1 cellular context compared by ENCODE assay signal in the genomic region with DNA sequence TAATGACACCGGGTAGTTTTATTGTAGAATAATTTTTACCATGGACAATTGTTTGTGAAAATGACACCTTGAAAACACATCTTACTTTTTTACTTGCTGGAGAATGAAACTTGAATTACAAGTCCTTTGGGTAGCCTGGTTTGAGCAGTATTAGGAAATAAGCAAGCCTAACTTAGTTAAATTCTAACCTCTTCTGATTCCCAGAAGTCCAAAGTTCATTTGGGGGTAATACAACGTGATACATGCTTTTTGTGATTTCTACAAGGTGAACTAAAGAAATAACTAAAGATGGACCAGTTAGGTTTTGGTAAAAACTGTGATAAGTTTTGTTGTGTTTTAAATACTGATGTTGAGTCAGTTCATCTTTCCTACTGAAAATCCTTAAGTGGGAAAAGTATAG.
TF ChIP-seq lines count a peak whose summit lies in the region.

No MANE protein-coding gene starts in this region.

TF ChIP-seq in HepG2, 621 proteins besides CTCF, POLR2A, EP300 and RAD21 (continued from another document):
- no peak for TF ChIP-seq ZSCAN29 (CRISPR knock-in tag; conservative IDR thresholded peaks at IDR 0.05)
- TF ChIP-seq, protein P1, sequence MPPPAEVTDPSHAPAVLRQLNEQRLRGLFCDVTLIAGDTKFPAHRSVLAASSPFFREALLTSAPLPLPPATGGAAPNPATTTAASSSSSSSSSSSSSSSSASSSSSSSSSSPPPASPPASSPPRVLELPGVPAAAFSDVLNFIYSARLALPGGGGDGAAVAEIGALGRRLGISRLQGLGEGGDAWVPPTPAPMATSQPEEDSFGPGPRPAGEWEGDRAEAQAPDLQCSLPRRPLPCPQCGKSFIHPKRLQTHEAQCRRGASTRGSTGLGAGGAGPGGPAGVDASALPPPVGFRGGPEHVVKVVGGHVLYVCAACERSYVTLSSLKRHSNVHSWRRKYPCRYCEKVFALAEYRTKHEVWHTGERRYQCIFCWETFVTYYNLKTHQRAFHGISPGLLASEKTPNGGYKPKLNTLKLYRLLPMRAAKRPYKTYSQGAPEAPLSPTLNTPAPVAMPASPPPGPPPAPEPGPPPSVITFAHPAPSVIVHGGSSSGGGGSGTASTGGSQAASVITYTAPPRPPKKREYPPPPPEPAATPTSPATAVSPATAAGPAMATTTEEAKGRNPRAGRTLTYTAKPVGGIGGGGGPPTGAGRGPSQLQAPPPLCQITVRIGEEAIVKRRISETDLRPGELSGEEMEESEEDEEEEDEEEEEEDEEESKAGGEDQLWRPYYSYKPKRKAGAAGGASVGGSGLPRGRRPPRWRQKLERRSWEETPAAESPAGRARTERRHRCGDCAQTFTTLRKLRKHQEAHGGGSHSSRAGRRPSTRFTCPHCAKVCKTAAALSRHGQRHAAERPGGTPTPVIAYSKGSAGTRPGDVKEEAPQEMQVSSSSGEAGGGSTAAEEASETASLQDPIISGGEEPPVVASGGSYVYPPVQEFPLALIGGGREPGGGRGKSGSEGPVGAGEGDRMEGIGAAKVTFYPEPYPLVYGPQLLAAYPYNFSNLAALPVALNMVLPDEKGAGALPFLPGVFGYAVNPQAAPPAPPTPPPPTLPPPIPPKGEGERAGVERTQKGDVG (CRISPR knock-in tag; IDR thresholded peaks at IDR 0.05; ENCODE audit: borderline replicate concordance) = no peak
- no peak for TF ChIP-seq HDAC1 (CRISPR knock-in tag; IDR thresholded peaks at IDR 0.05)
- TF ChIP-seq MBNL3 (CRISPR knock-in tag; conservative IDR thresholded peaks at IDR 0.05) = no peak
- TF ChIP-seq NFRKB (IDR thresholded peaks at IDR 0.05) = no peak
- no peak for TF ChIP-seq MAFG (CRISPR knock-in tag; IDR thresholded peaks at IDR 0.05)
- TF ChIP-seq SSRP1 (CRISPR knock-in tag; IDR thresholded peaks at IDR 0.05) = no peak
- TF ChIP-seq RCOR2 (CRISPR knock-in tag; IDR thresholded peaks at IDR 0.05) = 0 out of 2 replicates have a peak, but pooled peaks have one; percentile 11
- no peak for TF ChIP-seq SALL1 (CRISPR knock-in tag; IDR thresholded peaks at IDR 0.05)
- TF ChIP-seq ZNF674 (CRISPR knock-in tag; IDR thresholded peaks at IDR 0.05; ENCODE audit: low read depth) = no peak
- TF ChIP-seq EEA1 (CRISPR knock-in tag; IDR thresholded peaks at IDR 0.05; ENCODE audit: borderline replicate concordance) = no peak
- no peak for TF ChIP-seq SNAPC2 (CRISPR knock-in tag; IDR thresholded peaks at IDR 0.05)
- TF ChIP-seq NFYB (CRISPR knock-in tag; IDR thresholded peaks at IDR 0.05) = no peak
- peak; percentile 57; the same call in 1 of the 2 replicates for TF ChIP-seq RARA (CRISPR knock-in tag; IDR thresholded peaks at IDR 0.05)
- TF ChIP-seq, protein P2, sequence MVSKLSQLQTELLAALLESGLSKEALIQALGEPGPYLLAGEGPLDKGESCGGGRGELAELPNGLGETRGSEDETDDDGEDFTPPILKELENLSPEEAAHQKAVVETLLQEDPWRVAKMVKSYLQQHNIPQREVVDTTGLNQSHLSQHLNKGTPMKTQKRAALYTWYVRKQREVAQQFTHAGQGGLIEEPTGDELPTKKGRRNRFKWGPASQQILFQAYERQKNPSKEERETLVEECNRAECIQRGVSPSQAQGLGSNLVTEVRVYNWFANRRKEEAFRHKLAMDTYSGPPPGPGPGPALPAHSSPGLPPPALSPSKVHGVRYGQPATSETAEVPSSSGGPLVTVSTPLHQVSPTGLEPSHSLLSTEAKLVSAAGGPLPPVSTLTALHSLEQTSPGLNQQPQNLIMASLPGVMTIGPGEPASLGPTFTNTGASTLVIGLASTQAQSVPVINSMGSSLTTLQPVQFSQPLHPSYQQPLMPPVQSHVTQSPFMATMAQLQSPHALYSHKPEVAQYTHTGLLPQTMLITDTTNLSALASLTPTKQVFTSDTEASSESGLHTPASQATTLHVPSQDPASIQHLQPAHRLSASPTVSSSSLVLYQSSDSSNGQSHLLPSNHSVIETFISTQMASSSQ (IDR thresholded peaks at IDR 0.05; ENCODE audit: low read depth) = peak; percentile 63
- TF ChIP-seq, protein P2 (CRISPR knock-in tag; IDR thresholded peaks at IDR 0.05; ENCODE audit: borderline replicate concordance) = no peak
- TF ChIP-seq CBX5 (CRISPR knock-in tag; IDR thresholded peaks at IDR 0.05; ENCODE audit: borderline replicate concordance) = no peak
- no peak for TF ChIP-seq ZNF44 (CRISPR knock-in tag; IDR thresholded peaks at IDR 0.05)
- TF ChIP-seq, protein P3, sequence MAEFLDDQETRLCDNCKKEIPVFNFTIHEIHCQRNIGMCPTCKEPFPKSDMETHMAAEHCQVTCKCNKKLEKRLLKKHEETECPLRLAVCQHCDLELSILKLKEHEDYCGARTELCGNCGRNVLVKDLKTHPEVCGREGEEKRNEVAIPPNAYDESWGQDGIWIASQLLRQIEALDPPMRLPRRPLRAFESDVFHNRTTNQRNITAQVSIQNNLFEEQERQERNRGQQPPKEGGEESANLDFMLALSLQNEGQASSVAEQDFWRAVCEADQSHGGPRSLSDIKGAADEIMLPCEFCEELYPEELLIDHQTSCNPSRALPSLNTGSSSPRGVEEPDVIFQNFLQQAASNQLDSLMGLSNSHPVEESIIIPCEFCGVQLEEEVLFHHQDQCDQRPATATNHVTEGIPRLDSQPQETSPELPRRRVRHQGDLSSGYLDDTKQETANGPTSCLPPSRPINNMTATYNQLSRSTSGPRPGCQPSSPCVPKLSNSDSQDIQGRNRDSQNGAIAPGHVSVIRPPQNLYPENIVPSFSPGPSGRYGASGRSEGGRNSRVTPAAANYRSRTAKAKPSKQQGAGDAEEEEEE (CRISPR knock-in tag; IDR thresholded peaks at IDR 0.05; ENCODE audit: borderline replicate concordance) = no peak
- TF ChIP-seq ATF7 (IDR thresholded peaks at IDR 0.05) = no peak
- no peak for TF ChIP-seq ATF7 (CRISPR knock-in tag; IDR thresholded peaks at IDR 0.05)
- TF ChIP-seq ZNF83 (CRISPR knock-in tag; IDR thresholded peaks at IDR 0.05; ENCODE audit: borderline replicate concordance) = no peak
- TF ChIP-seq ZNF607 (CRISPR knock-in tag; IDR thresholded peaks at IDR 0.05; ENCODE audit: borderline replicate concordance) = no peak
- no peak for TF ChIP-seq FOSL2 (CRISPR knock-in tag; IDR thresholded peaks at IDR 0.05)
- no peak for TF ChIP-seq JUND (CRISPR knock-in tag; IDR thresholded peaks at IDR 0.05)
- TF ChIP-seq, protein P4, sequence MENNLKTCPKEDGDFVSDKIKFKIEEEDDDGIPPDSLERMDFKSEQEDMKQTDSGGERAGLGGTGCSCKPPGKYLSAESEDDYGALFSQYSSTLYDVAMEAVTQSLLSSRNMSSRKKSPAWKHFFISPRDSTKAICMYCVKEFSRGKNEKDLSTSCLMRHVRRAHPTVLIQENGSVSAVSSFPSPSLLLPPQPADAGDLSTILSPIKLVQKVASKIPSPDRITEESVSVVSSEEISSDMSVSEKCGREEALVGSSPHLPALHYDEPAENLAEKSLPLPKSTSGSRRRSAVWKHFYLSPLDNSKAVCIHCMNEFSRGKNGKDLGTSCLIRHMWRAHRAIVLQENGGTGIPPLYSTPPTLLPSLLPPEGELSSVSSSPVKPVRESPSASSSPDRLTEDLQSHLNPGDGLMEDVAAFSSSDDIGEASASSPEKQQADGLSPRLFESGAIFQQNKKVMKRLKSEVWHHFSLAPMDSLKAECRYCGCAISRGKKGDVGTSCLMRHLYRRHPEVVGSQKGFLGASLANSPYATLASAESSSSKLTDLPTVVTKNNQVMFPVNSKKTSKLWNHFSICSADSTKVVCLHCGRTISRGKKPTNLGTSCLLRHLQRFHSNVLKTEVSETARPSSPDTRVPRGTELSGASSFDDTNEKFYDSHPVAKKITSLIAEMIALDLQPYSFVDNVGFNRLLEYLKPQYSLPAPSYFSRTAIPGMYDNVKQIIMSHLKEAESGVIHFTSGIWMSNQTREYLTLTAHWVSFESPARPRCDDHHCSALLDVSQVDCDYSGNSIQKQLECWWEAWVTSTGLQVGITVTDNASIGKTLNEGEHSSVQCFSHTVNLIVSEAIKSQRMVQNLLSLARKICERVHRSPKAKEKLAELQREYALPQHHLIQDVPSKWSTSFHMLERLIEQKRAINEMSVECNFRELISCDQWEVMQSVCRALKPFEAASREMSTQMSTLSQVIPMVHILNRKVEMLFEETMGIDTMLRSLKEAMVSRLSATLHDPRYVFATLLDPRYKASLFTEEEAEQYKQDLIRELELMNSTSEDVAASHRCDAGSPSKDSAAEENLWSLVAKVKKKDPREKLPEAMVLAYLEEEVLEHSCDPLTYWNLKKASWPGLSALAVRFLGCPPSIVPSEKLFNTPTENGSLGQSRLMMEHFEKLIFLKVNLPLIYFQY (CRISPR knock-in tag; IDR thresholded peaks at IDR 0.05; ENCODE audit: borderline replicate concordance) = no peak
- TF ChIP-seq, protein P5, sequence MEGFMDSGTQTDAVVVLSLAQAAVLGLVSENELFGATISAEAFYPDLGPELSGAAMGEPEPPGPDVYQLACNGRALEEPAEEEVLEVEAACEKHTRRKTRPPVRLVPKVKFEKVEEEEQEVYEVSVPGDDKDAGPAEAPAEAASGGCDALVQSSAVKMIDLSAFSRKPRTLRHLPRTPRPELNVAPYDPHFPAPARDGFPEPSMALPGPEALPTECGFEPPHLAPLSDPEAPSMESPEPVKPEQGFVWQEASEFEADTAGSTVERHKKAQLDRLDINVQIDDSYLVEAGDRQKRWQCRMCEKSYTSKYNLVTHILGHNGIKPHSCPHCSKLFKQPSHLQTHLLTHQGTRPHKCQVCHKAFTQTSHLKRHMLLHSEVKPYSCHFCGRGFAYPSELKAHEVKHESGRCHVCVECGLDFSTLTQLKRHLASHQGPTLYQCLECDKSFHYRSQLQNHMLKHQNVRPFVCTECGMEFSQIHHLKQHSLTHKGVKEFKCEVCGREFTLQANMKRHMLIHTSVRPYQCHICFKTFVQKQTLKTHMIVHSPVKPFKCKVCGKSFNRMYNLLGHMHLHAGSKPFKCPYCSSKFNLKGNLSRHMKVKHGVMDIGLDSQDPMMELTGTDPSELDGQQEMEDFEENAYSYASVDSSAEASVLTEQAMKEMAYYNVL (CRISPR knock-in tag; IDR thresholded peaks at IDR 0.05; ENCODE audit: borderline replicate concordance) = no peak
- TF ChIP-seq, protein P6, sequence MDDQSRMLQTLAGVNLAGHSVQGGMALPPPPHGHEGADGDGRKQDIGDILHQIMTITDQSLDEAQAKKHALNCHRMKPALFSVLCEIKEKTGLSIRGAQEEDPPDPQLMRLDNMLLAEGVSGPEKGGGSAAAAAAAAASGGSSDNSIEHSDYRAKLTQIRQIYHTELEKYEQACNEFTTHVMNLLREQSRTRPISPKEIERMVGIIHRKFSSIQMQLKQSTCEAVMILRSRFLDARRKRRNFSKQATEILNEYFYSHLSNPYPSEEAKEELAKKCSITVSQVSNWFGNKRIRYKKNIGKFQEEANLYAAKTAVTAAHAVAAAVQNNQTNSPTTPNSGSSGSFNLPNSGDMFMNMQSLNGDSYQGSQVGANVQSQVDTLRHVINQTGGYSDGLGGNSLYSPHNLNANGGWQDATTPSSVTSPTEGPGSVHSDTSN (CRISPR knock-in tag; IDR thresholded peaks at IDR 0.05; ENCODE audit: borderline replicate concordance) = no peak
- TF ChIP-seq IKZF1 (IDR thresholded peaks at IDR 0.05) = no peak
- TF ChIP-seq, protein P7, sequence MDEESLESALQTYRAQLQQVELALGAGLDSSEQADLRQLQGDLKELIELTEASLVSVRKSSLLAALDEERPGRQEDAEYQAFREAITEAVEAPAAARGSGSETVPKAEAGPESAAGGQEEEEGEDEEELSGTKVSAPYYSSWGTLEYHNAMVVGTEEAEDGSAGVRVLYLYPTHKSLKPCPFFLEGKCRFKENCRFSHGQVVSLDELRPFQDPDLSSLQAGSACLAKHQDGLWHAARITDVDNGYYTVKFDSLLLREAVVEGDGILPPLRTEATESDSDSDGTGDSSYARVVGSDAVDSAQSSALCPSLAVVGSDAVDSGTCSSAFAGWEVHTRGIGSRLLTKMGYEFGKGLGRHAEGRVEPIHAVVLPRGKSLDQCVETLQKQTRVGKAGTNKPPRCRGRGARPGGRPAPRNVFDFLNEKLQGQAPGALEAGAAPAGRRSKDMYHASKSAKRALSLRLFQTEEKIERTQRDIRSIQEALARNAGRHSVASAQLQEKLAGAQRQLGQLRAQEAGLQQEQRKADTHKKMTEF (CRISPR knock-in tag; IDR thresholded peaks at IDR 0.05) = no peak
- no peak for TF ChIP-seq HMG20B (CRISPR knock-in tag; conservative IDR thresholded peaks at IDR 0.05)
- TF ChIP-seq, protein P8, sequence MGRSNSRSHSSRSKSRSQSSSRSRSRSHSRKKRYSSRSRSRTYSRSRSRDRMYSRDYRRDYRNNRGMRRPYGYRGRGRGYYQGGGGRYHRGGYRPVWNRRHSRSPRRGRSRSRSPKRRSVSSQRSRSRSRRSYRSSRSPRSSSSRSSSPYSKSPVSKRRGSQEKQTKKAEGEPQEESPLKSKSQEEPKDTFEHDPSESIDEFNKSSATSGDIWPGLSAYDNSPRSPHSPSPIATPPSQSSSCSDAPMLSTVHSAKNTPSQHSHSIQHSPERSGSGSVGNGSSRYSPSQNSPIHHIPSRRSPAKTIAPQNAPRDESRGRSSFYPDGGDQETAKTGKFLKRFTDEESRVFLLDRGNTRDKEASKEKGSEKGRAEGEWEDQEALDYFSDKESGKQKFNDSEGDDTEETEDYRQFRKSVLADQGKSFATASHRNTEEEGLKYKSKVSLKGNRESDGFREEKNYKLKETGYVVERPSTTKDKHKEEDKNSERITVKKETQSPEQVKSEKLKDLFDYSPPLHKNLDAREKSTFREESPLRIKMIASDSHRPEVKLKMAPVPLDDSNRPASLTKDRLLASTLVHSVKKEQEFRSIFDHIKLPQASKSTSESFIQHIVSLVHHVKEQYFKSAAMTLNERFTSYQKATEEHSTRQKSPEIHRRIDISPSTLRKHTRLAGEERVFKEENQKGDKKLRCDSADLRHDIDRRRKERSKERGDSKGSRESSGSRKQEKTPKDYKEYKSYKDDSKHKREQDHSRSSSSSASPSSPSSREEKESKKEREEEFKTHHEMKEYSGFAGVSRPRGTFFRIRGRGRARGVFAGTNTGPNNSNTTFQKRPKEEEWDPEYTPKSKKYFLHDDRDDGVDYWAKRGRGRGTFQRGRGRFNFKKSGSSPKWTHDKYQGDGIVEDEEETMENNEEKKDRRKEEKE (IDR thresholded peaks at IDR 0.05) = no peak
- no peak for TF ChIP-seq DNMT3B (CRISPR knock-in tag; conservative IDR thresholded peaks at IDR 0.05)
- peak; percentile 5 for TF ChIP-seq RBFOX2 (IDR thresholded peaks at IDR 0.05; ENCODE audit: low read depth, low read length)
